8 cellular contexts compared by ENCODE assay signal in genomic region chr5:64811050-64811640, GRCh38. TPM values are rescaled to one million over a fixed set of nuclear protein-coding genes. Genes with fewer than 3 reads are reported as not detected.
DNase-seq lines count a peak whose midpoint lies in the region; ATAC-seq and TF ChIP-seq lines count a peak whose summit lies in the region.

No MANE protein-coding gene starts in this region.

- ATAC-seq in esophagus mucosa (peak; percentile 39), HG02588 (IDR thresholded peaks at IDR 0.05; ENCODE audit: unreplicated experiment) (no peak)

- H3K27me3 Mint-ChIP-seq in nephron progenitor cell (ENCODE audit: low read depth, poor library complexity), result no peaks in the 10 kb centered on the region

- H3K36me3 Mint-ChIP-seq in nephron progenitor cell (ENCODE audit: low read depth), result peaks cover 26% of the 10 kb centered on the region

- no peak overlapping the region for H3K4me3 ChIP-seq in Jurkat, Clone E6-1 (ENCODE audit: low read length)

- H3K27ac Mint-ChIP-seq in nephron progenitor cell, result no peak overlapping the region

- no peaks in the 10 kb centered on the region for H3K4me1 Mint-ChIP-seq in nephron progenitor cell

- in situ Hi-C loops in GM13976 (cut with MboI; ENCODE audit: low sequenced_read_pairs, unreplicated experiment), result loop anchor here (5.0 to 25.0 kb wide), 2 partner anchors 276 to 671 kb away; partner anchors contain the start of gene ADAMTS6

- DNase-seq in AML-193 (lab: John Stamatoyannopoulos, UW) (peak; percentile 49 to 56), GM13976 (ENCODE audit: low spot score) (peak; percentile 16), SIG-M5 (lab: John Stamatoyannopoulos, UW) (peak; percentile 16), nephron progenitor cell (peak; percentile 7)
- peak; percentile 61 for DNase-seq in Jurkat, Clone E6-1 (ENCODE audit: low read depth, low spot score)
- DNase-seq in stimulated activated CD4-positive, alpha-beta T cell treated with anti-CD3 and anti-CD28 coated beads, Interleukin-1b, Interleukin-23, amount 100 ng/mL, for 48 hours, result no peak

- H3K9me3 Mint-ChIP-seq in nephron progenitor cell, result no peaks in the 10 kb centered on the region

- TF ChIP-seq CTCF in GM13976 (IDR thresholded peaks at IDR 0.05; ENCODE audit: borderline replicate concordance, control extremely low read depth, extremely low read depth, insufficient read depth, missing control alignments) (peak; percentile 43), nephron progenitor cell (IDR thresholded peaks at IDR 0.05) (peak; percentile 62)

- H3K4me3 Mint-ChIP-seq in nephron progenitor cell, result no peak overlapping the region

RNA-seq across cellular contexts. Expression of gene CWC27, which starts 42.4 kb away (rescaled TPM):
- 43.6 TPM for polyA plus RNA-seq in Jurkat, Clone E6-1 (2012; ENCODE audit: insufficient read depth, insufficient read length)
- total RNA-seq in esophagus mucosa, result 14.7 TPM

RNA-seq across cellular contexts. Expression of gene SREK1IP1, which starts 42.7 kb away (rescaled TPM):
- 34.9 TPM for polyA plus RNA-seq in Jurkat, Clone E6-1 (2012; ENCODE audit: insufficient read depth, insufficient read length)
- 33.5 TPM for total RNA-seq in esophagus mucosa
